ENCODE assay signal across 8 cellular contexts in the genomic region with DNA sequence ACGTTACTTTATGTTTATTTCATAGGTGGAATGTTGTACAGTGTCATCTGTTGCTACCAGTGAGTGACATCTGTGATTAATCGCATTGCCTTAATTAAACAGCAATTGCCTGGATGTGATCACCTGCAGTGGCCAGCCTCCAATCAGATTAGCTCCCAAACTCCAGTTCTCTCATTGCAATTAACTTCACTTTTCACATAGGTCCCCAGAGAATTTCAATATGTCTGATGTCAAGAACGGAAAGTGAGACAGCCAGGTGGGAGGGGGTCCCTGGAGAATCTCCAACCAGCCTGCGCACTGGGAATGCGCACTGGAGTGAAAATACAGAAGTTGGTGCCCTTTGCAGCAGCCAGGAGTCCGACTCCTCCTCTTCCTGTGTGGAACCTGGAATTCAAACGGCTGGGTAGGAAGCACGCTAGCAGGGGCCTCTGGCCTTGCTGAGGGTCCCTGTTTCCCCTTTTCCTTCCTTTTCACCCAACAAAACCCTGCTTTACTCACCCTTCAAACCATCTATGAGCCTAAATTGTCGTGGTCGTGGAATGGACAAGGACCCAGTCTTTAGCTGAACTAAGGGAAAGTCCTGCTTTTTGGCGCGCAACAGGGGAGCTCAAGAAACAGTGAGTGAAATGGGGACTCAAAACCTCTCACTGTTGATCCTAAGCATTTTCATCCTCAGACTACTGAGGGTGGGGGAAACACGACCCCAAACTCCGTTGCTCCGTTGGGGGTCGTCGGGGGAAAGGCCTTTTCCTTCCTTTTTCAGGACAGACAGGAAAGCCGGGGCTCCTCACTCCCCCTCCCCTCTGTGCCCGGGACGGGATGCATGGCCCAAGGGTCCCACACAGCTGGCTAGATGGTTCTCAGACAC.
A peak's percentile ranks its signal among the peaks of the same experiment; 100 is the strongest.
DNase-seq lines count a peak whose midpoint lies in the region; ATAC-seq, FAIRE-seq and TF ChIP-seq lines count a peak whose summit lies in the region.

No MANE protein-coding gene starts in this region.

- H3K9me3 ChIP-seq in A549 = no peaks in the 10 kb centered on the region
- H3K9me3 ChIP-seq in transverse colon = no peaks in the 10 kb centered on the region

- FAIRE-seq in A549 (lab: Jason Lieb, UNC) (peak; percentile 32), bronchial epithelial cell (lab: Jason Lieb, UNC) (no peak)

- H3K36me3 ChIP-seq in bronchial epithelial cell (ENCODE audit: control insufficient read depth, insufficient read depth, low read length) (no peaks in the 10 kb centered on the region), transverse colon (no peaks in the 10 kb centered on the region)

- 12% methylated on average over 19 of the region's 20 CpGs for WGBS in A549 (ENCODE audit: missing lambda C conversion rate)
- 2 to 29% methylated on average over 11 to 20 of the region's 20 CpGs for WGBS in transverse colon (ENCODE audit: low coverage in 1 of 2), 2 donors

- POLR2A ChIA-PET in A549 (lab: Yijun Ruan, JAX) = no interaction called here
- POLR2A ChIA-PET in HEK293T (lab: Yijun Ruan, JAX) = interaction anchor here (0.6 to 0.7 kb wide), 2 partner anchors 833 to 1387 kb away, joined by 3 read pairs; no protein-coding TSS in a partner anchor

- H3K27ac ChIP-seq in A549 (peak overlapping the region; percentile 82 to 83), transverse colon (peak overlapping the region; percentile 52 to 83 (median 73))

- intact Hi-C loops in transverse colon (cut with DNase I; ENCODE audit: low total_unique reads) = no loop called here

- peak overlapping the region; percentile 60 for H3K4me2 ChIP-seq in A549

- peak; percentile 12 to 72 for DNase-seq in A549 (ENCODE audit: low read depth in 1 of 2, low spot score in 1 of 2)
- DNase-seq in HEK293T (ENCODE audit: extremely low spot score) = peak; percentile 73
- DNase-seq in NCI-H510A treated with DMSO at 0.1 percent for 48 hours (lab: John Stamatoyannopoulos, UW) = peak; percentile 36
- peak; percentile 49 for DNase-seq in bronchial epithelial cell (ENCODE audit: low read depth)
- peak; percentile 79 for DNase-seq in kidney tubule cell (ENCODE audit: low spot score)
- peak; percentile 35 for DNase-seq in transverse colon
- no peak for DNase-seq in activated naive CD4-positive, alpha-beta T cell treated with anti-CD3 and anti-CD28 coated beads, Interleukin-2, amount 50 U/mL, for 16 hours
- no peak for DNase-seq in NCI-H2029 treated with DMSO at 0.1 percent for 48 hours (lab: John Stamatoyannopoulos, UW)

- H3K4me1 ChIP-seq in A549 (peaks cover 7% of the 10 kb centered on the region; the same call in 1 of the 3 replicates), transverse colon (peaks cover 0 to 6% (median 3%) of the 10 kb centered on the region in 4 donors)

- no peak for TF ChIP-seq CTCF in A549 (IDR thresholded peaks at IDR 0.05)
- TF ChIP-seq CTCF in bronchial epithelial cell (IDR thresholded peaks at IDR 0.05; ENCODE audit: insufficient read depth, low read length, severe bottlenecking) = no peak
- peak in 1 of 5 experiments; percentile 10 for TF ChIP-seq CTCF in transverse colon (IDR thresholded peaks at IDR 0.05)

- H3K4me3 ChIP-seq in A549 (peak overlapping the region; percentile 78), bronchial epithelial cell (ENCODE audit: low read depth, low read length) (peak overlapping the region; percentile 58), transverse colon (peak overlapping the region; percentile 28 to 56 (median 52))

- peak; percentile 99 for ATAC-seq in A549

- CTCF ChIA-PET in A549 (lab: Yijun Ruan, JAX) (interaction anchor here (1.2 kb wide), 1 partner anchor 12 kb away, joined by 4 read pairs; no protein-coding TSS in a partner anchor), HEK293T (lab: Yijun Ruan, JAX) (no interaction called here)

- in situ Hi-C loops in transverse colon (cut with MboI; ENCODE audit: low pct_ligation_motif_present in 1 of 4, low pct_unique_long_range_greater_than_20kb in 1 of 4, low sequenced_read_pairs in 3 of 4) = no loop called here

- no peaks in the 10 kb centered on the region for H3K27me3 ChIP-seq in bronchial epithelial cell (ENCODE audit: control insufficient read depth, insufficient read depth, low read length)
- no peaks in the 10 kb centered on the region for H3K27me3 ChIP-seq in transverse colon

- TF ChIP-seq RAD21 in A549 (conservative IDR thresholded peaks at IDR 0.05 in 1 of 2, IDR thresholded peaks at IDR 0.05 in 1 of 2) = no peak

- TF ChIP-seq POLR2A in A549 (IDR thresholded peaks at IDR 0.05; ENCODE audit: low read length) (peak; percentile 60), transverse colon (IDR thresholded peaks at IDR 0.05) (no peak)

- TF ChIP-seq EP300 in A549 (IDR thresholded peaks at IDR 0.05) = no peak
- no peak for TF ChIP-seq EP300 in transverse colon (IDR thresholded peaks at IDR 0.05; ENCODE audit: low read depth)

TF ChIP-seq in A549, 52 proteins besides CTCF, POLR2A, EP300 and RAD21 (continues in another document):
- TF ChIP-seq, protein P1, sequence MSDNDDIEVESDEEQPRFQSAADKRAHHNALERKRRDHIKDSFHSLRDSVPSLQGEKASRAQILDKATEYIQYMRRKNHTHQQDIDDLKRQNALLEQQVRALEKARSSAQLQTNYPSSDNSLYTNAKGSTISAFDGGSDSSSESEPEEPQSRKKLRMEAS (IDR thresholded peaks at IDR 0.05) = peak; percentile 53; the same call in 1 of the 2 replicates
- TF ChIP-seq NR3C1 (IDR thresholded peaks at IDR 0.05) (no peak), KDM5A (IDR thresholded peaks at IDR 0.05) (no peak), BCL3 (IDR thresholded peaks at IDR 0.05) (0 out of 3 replicates have a peak, but pooled peaks have one; percentile 35), HOXB5 (CRISPR knock-in tag; IDR thresholded peaks at IDR 0.05) (no peak), HDAC2 (IDR thresholded peaks at IDR 0.05) (no peak), MAFK (IDR thresholded peaks at IDR 0.05; ENCODE audit: partially characterized antibody) (no peak)
- TF ChIP-seq, protein P2, sequence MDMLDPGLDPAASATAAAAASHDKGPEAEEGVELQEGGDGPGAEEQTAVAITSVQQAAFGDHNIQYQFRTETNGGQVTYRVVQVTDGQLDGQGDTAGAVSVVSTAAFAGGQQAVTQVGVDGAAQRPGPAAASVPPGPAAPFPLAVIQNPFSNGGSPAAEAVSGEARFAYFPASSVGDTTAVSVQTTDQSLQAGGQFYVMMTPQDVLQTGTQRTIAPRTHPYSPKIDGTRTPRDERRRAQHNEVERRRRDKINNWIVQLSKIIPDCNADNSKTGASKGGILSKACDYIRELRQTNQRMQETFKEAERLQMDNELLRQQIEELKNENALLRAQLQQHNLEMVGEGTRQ (IDR thresholded peaks at IDR 0.05) = no peak

TF ChIP-seq in HEK293T, 16 proteins besides CTCF, POLR2A, EP300 and RAD21:
- TF ChIP-seq CTBP1 (IDR thresholded peaks at IDR 0.05; ENCODE audit: borderline replicate concordance) (no peak), NFRKB (IDR thresholded peaks at IDR 0.05) (no peak), PKNOX1 (IDR thresholded peaks at IDR 0.05) (peak; percentile 80), FOXA1 (IDR thresholded peaks at IDR 0.05) (no peak), L3MBTL2 (conservative IDR thresholded peaks at IDR 0.05) (peak; percentile 52), HDGF (IDR thresholded peaks at IDR 0.05; ENCODE audit: borderline replicate concordance) (no peak), FOXK2 (IDR thresholded peaks at IDR 0.05) (no peak), LEF1 (IDR thresholded peaks at IDR 0.05; ENCODE audit: borderline replicate concordance) (no peak)
TF ChIP-seq in HEK293T: peak in this region for 2.

Comparison
In these comparisons a context has a peak if more than half of its experiments do, and no peak if none do; other contexts are left out.
1. DNase-seq: peak in A549 (2 of 2), HEK293T (single experiment), NCI-H510A treated with DMSO at 0.1 percent for 48 hours (single experiment), bronchial epithelial cell (single experiment), kidney tubule cell (single experiment) and transverse colon (single experiment); none in activated naive CD4-positive, alpha-beta T cell treated with anti-CD3 and anti-CD28 coated beads, Interleukin-2, amount 50 U/mL, for 16 hours (single experiment) and NCI-H2029 treated with DMSO at 0.1 percent for 48 hours (single experiment).
2. Peak in every context shown above with its lines, with median percentiles within 50 percentile points of each other: H3K4me3 ChIP-seq.